In the genomic region with DNA sequence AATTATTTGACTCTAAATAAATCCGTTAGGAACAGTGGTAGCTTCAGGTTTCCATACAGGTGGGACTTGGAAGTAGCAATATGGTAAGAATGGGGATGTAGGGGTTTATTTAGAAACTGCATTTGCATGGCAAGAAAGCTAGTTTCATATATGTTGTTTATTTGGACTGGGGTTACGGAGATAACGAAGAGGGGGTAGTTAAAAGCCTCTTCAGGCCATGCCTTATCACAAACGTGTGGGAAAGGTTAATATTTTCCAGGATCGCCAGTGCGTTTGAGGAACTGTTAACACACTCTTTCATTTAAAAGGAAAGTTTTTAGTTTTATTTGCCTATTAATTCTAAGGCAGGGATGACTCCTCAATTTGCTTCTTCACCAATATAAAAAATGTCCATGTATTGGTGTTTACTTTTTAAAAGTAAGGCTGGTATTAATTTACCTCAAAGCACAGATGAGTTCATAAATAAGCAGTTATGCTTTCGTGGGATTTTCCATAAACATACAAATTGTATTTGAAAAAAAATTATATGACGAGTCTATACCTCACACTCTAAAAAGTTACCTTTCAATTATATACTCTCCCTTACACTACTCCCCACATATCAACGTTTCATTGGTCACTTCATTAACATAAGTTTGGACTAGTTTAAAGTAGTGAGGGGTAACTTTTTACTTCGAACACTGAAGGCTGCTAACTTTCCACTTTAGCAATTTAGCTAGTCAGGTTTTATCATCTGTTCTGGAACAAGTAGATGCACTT, we compare ENCODE assay signal across 8 cellular contexts. TPM values are rescaled to one million over a fixed set of nuclear protein-coding genes. Genes with fewer than 3 reads are reported as not detected.
A peak's percentile ranks its signal among the peaks of the same experiment; 100 is the strongest.
DNase-seq lines count a peak whose midpoint lies in the region; ATAC-seq and TF ChIP-seq lines count a peak whose summit lies in the region.

No MANE protein-coding gene starts in this region.

- H3K4me3 ChIP-seq in heart right ventricle (peak overlapping the region; percentile 59 to 95 (median 82)), body of pancreas (peak overlapping the region; percentile 58 to 60), aorta (ENCODE audit: low read length in 2 of 2) (peak overlapping the region; percentile 68 to 87)

- H3K27ac ChIP-seq in heart right ventricle = peak overlapping the region in 9 of 10 donors; percentile 82 to 96 (median 87)
- peak overlapping the region; percentile 81 to 91 (median 82) for H3K27ac ChIP-seq in body of pancreas
- peak overlapping the region in 1 of 2 donors; percentile 82 for H3K27ac ChIP-seq in aorta (ENCODE audit: low read depth in 1 of 2, low read length in 2 of 2)

- TF ChIP-seq CTCF in heart right ventricle (IDR thresholded peaks at IDR 0.05) (no peak), body of pancreas (IDR thresholded peaks at IDR 0.05) (peak in 1 of 7 experiments; percentile 10)

- peak overlapping the region; percentile 99 for H3K4me3 Mint-ChIP-seq in memory B cell

- H3K4me1 ChIP-seq in heart right ventricle (peaks cover 5 to 26% (median 23%) of the 10 kb centered on the region in 9 donors), body of pancreas (peaks cover 24% of the 10 kb centered on the region), aorta (ENCODE audit: control insufficient read depth in 1 of 2, insufficient read depth in 2 of 2, low read length in 2 of 2) (no peaks in the 10 kb centered on the region)

- no peak for DNase-seq in heart right ventricle
- no peak for DNase-seq in left ventricle myocardium superior
- no peak for DNase-seq in body of pancreas
- DNase-seq in memory B cell (ENCODE audit: low spot score in 2 of 2) = no peak
- DNase-seq in aorta = no peak
- DNase-seq in SKM-1 (lab: John Stamatoyannopoulos, UW; ENCODE audit: unreplicated experiment) = no peak

- ATAC-seq in heart right ventricle (peak in 2 of 8 donors; percentile 1 to 2), left ventricle myocardium superior (no peak), body of pancreas (peak; percentile 23), memory B cell (ENCODE audit: low read depth) (no peak), aorta (ENCODE audit: low FRiP score) (no peak), HG02678 (IDR thresholded peaks at IDR 0.05; ENCODE audit: unreplicated experiment) (no peak), HG03432 (IDR thresholded peaks at IDR 0.05; ENCODE audit: unreplicated experiment) (no peak)

- H3K27me3 ChIP-seq in heart right ventricle (no peaks in the 10 kb centered on the region), body of pancreas (no peaks in the 10 kb centered on the region), aorta (ENCODE audit: control insufficient read depth in 1 of 2, insufficient read depth in 2 of 2, low read length in 1 of 2) (no peaks in the 10 kb centered on the region)

- peak in 1 of 3 donors; percentile 3 for TF ChIP-seq POLR2A in body of pancreas (IDR thresholded peaks at IDR 0.05)

- H3K36me3 Mint-ChIP-seq in memory B cell = peaks cover 13% of the 10 kb centered on the region

- H3K9me3 ChIP-seq in heart right ventricle = no peaks in the 10 kb centered on the region
- H3K9me3 ChIP-seq in body of pancreas = no peaks in the 10 kb centered on the region
- H3K9me3 ChIP-seq in aorta (ENCODE audit: control insufficient read depth, low read length) = no peaks in the 10 kb centered on the region

- no peaks in the 10 kb centered on the region for H3K9me3 Mint-ChIP-seq in memory B cell

- intact Hi-C loops in heart right ventricle (cut with DNase I) (loop anchor here in 6 of 10 donors (1.0 to 5.0 kb wide), 5 partner anchors 19 to 39 kb away; a partner anchor contains a TSS), left ventricle myocardium superior (cut with micrococcal nuclease) (no loop called here), body of pancreas (cut with DNase I) (no loop called here), aorta (cut with DNase I) (loop anchor here (2.0 to 5.0 kb wide), 2 partner anchors 19 to 36 kb away; a partner anchor contains a TSS)

- 36 to 39% methylated on average over 10 of the region's 10 CpGs for WGBS in heart right ventricle, 2 donors
- 13 to 15% methylated on average over 10 of the region's 10 CpGs for WGBS in body of pancreas, 2 donors
- WGBS in aorta, 2 donors = 42% methylated on average over 10 of the region's 10 CpGs

- H3K4me1 Mint-ChIP-seq in memory B cell = peaks cover 17% of the 10 kb centered on the region

- H3K27ac Mint-ChIP-seq in memory B cell = peak overlapping the region; percentile 98

- no peaks in the 10 kb centered on the region for H3K27me3 Mint-ChIP-seq in memory B cell

- H3K36me3 ChIP-seq in heart right ventricle (peaks cover 0 to 57% (median 4%) of the 10 kb centered on the region in 9 donors), body of pancreas (replicated peaks in 1 of 2; ENCODE audit: insufficient read depth in 1 of 2, low read depth in 2 of 2) (peaks cover 0 to 2% of the 10 kb centered on the region in 2 donors), aorta (ENCODE audit: control insufficient read depth in 1 of 2, insufficient read depth in 2 of 2, low read length in 1 of 2) (no peaks in the 10 kb centered on the region)

RNA-seq across cellular contexts. Expression of a gene that starts 0.8 kb away (rescaled TPM):
- 10 to 100 TPM; 14.8 to 25.8 (median 18.4) TPM for total RNA-seq in heart right ventricle
- polyA plus RNA-seq in heart right ventricle = 10 to 100 TPM in 1 of 2 donors, 1 to 10 TPM in 1; 7.1 to 11.0 TPM
- total RNA-seq in left ventricle myocardium superior = 17.0 TPM
- total RNA-seq in body of pancreas = 10 to 100 TPM; 13.5 to 15.6 TPM
- 10 to 100 TPM; 30.5 to 31.6 TPM for total RNA-seq in aorta
- 10 to 100 TPM in 1 of 2 donors, 1 to 10 TPM in 1; 8.6 to 21.7 TPM for polyA plus RNA-seq in aorta

RNA-seq across cellular contexts. Expression of a gene that starts 1.0 kb away (rescaled TPM):
- total RNA-seq in heart right ventricle = 100 to 1,000 TPM in 2 of 10 donors, 10 to 100 TPM in 8; 74.4 to 104 (median 94.3) TPM
- 10 to 100 TPM; 14.9 to 33.0 TPM for polyA plus RNA-seq in heart right ventricle
- total RNA-seq in left ventricle myocardium superior = 93.4 TPM
- 10 to 100 TPM; 13.2 to 31.6 TPM for total RNA-seq in body of pancreas
- 10 to 100 TPM; 67.8 to 75.7 TPM for total RNA-seq in aorta
- polyA plus RNA-seq in aorta = 10 to 100 TPM; 19.0 to 41.8 TPM

RNA-seq across cellular contexts. Expression of a gene that starts 20.0 kb away (rescaled TPM):
- total RNA-seq in heart right ventricle (10 to 100 TPM; 31.1 to 47.5 (median 40.1) TPM), left ventricle myocardium superior (28.8 TPM), body of pancreas (10 to 100 TPM; 33.2 to 72.2 TPM), aorta (10 to 100 TPM; 66.0 to 73.3 TPM)
- polyA plus RNA-seq in heart right ventricle (10 to 100 TPM; 19.4 to 27.7 TPM), aorta (10 to 100 TPM; 10.4 to 28.5 TPM)

RNA-seq across cellular contexts. Expression of a gene that starts 35.2 kb away (rescaled TPM):
- total RNA-seq in heart right ventricle (10 to 100 TPM; 21.0 to 30.3 (median 24.0) TPM), left ventricle myocardium superior (27.3 TPM), body of pancreas (10 to 100 TPM; 49.8 to 69.2 TPM), aorta (10 to 100 TPM; 32.5 to 45.5 TPM)
- polyA plus RNA-seq in heart right ventricle (10 to 100 TPM; 22.9 to 46.7 TPM), aorta (10 to 100 TPM in 1 of 2 donors, 1 to 10 TPM in 1; 8.6 to 48.4 TPM)

RNA-seq across cellular contexts. Expression of a gene that starts 50.2 kb away (rescaled TPM):
- total RNA-seq in heart right ventricle (1 to 10 TPM; 2.5 to 6.6 (median 4.3) TPM), left ventricle myocardium superior (4.2 TPM), body of pancreas (1 to 10 TPM; 7.8 to 9.2 TPM), aorta (10 to 100 TPM in 1 of 2 donors, 1 to 10 TPM in 1; 9.2 to 12.2 TPM)
- polyA plus RNA-seq in heart right ventricle (1 to 10 TPM; 1.1 to 1.3 TPM), aorta (1 to 10 TPM; 4.1 to 7.0 TPM)

Comparison
In these comparisons a context has a peak if more than half of its experiments do, and no peak if none do; other contexts are left out.
1. intact Hi-C loops: an anchor here in heart right ventricle (1.0 to 5.0 kb wide) and aorta (2.0 to 5.0 kb wide); none called in left ventricle myocardium superior and body of pancreas.